8 cellular contexts compared by ENCODE assay signal in the genomic region with DNA sequence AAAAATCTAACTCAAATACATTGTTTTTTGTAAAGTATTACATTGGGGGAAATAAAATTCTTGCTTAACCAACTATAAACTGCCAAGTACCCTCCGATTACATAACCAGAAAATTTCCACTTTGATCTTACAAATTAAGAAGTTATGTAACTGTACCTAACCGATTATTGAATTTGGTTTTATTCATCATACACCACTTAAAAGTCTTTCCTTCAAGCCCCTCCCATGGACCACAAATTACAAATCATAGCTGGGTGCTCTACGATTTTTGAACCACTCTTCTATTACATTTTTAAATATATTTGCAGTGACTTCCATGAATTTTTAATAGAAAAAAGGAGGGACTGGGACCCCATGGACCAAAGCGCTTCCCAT. TPM values are rescaled to one million over a fixed set of nuclear protein-coding genes. Genes with fewer than 3 reads are reported as not detected.
DNase-seq lines count a peak whose midpoint lies in the region; ATAC-seq and TF ChIP-seq lines count a peak whose summit lies in the region.

No MANE protein-coding gene starts in this region.

- peak; percentile 11 for DNase-seq in NOMO-1 treated with DMSO at 0.1 percent for 48 hours (lab: John Stamatoyannopoulos, UW; ENCODE audit: unreplicated experiment)
- DNase-seq in NOMO-1 (lab: John Stamatoyannopoulos, UW; ENCODE audit: unreplicated experiment in 2 of 2) = no peak
- no peak for DNase-seq in WERI-Rb-1
- DNase-seq in glutamatergic neuron = no peak
- DNase-seq in stimulated activated naive CD8-positive, alpha-beta T cell treated with anti-CD3 and anti-CD28 coated beads, Interleukin-15, amount 100 ng/mL, for 72 hours = no peak
- no peak for DNase-seq in germinal center (ENCODE audit: low spot score)
- no peak for DNase-seq in kidney tubule cell (ENCODE audit: low spot score)
- no peak for DNase-seq in NCI-H82 (lab: John Stamatoyannopoulos, UW)

- H3K27me3 ChIP-seq in WERI-Rb-1 (ENCODE audit: insufficient read depth, low read depth, severe bottlenecking) = no peaks in the 10 kb centered on the region

- ATAC-seq in stimulated activated naive CD8-positive, alpha-beta T cell treated with anti-CD3 and anti-CD28 coated beads, Interleukin-15, amount 100 ng/mL, for 72 hours = peak; percentile 2

- H3K27ac ChIP-seq in WERI-Rb-1 = peak overlapping the region; percentile 93

- peaks cover 2% of the 10 kb centered on the region for H3K9me3 ChIP-seq in WERI-Rb-1 (ENCODE audit: severe bottlenecking)

- H3K27me3 Mint-ChIP-seq in glutamatergic neuron (ENCODE audit: unreplicated experiment) = peaks cover 9% of the 10 kb centered on the region
- no peaks in the 10 kb centered on the region for H3K27me3 Mint-ChIP-seq in stimulated activated naive CD8-positive, alpha-beta T cell treated with anti-CD3 and anti-CD28 coated beads, Interleukin-15, amount 100 ng/mL, for 72 hours

- peaks cover 17% of the 10 kb centered on the region for H3K4me1 Mint-ChIP-seq in glutamatergic neuron (ENCODE audit: low read depth, unreplicated experiment)
- peaks cover 28% of the 10 kb centered on the region for H3K4me1 Mint-ChIP-seq in stimulated activated naive CD8-positive, alpha-beta T cell treated with anti-CD3 and anti-CD28 coated beads, Interleukin-15, amount 100 ng/mL, for 72 hours

- H3K9me3 Mint-ChIP-seq in glutamatergic neuron (ENCODE audit: unreplicated experiment) = peaks cover 5% of the 10 kb centered on the region
- H3K9me3 Mint-ChIP-seq in stimulated activated naive CD8-positive, alpha-beta T cell treated with anti-CD3 and anti-CD28 coated beads, Interleukin-15, amount 100 ng/mL, for 72 hours = peaks cover 11 to 22% of the 10 kb centered on the region in 2 donors

- H3K27ac Mint-ChIP-seq in glutamatergic neuron (ENCODE audit: unreplicated experiment) = peak overlapping the region; percentile 100
- peak overlapping the region; percentile 100 for H3K27ac Mint-ChIP-seq in stimulated activated naive CD8-positive, alpha-beta T cell treated with anti-CD3 and anti-CD28 coated beads, Interleukin-15, amount 100 ng/mL, for 72 hours

- H3K36me3 Mint-ChIP-seq in glutamatergic neuron (ENCODE audit: unreplicated experiment) = no peaks in the 10 kb centered on the region

- TF ChIP-seq CTCF in WERI-Rb-1 (IDR thresholded peaks at IDR 0.05; ENCODE audit: low read depth, low read length) = no peak
- TF ChIP-seq CTCF in glutamatergic neuron (IDR thresholded peaks at IDR 0.05; ENCODE audit: partially characterized antibody, unreplicated experiment) = no peak

- H3K4me3 Mint-ChIP-seq in glutamatergic neuron (ENCODE audit: unreplicated experiment) = peak overlapping the region; percentile 99
- peak overlapping the region; percentile 100 for H3K4me3 Mint-ChIP-seq in stimulated activated naive CD8-positive, alpha-beta T cell treated with anti-CD3 and anti-CD28 coated beads, Interleukin-15, amount 100 ng/mL, for 72 hours

- H3K4me3 ChIP-seq in WERI-Rb-1 (ENCODE audit: low read depth, low read length) = peak overlapping the region; percentile 54

- H3K36me3 ChIP-seq in WERI-Rb-1 = peaks cover 16% of the 10 kb centered on the region

RNA-seq across cellular contexts. Expression of a gene that starts 0.6 kb away (rescaled TPM):
- total RNA-seq in glutamatergic neuron (ENCODE audit: unreplicated experiment) = 16.3 TPM
